27 cellular contexts compared by ENCODE assay signal in genomic region chr18:32695534-32695933, GRCh38.
DNase-seq lines count a peak whose midpoint lies in the region; FAIRE-seq and TF ChIP-seq lines count a peak whose summit lies in the region.
"Had no signal": no experiment of that assay in that cellular context is flagged by ENCODE, and none has a peak within 500 bp of the region (broad histone marks: within the 10 kb centered on the region; RNA-seq: fewer than 3 reads in every experiment).

No MANE protein-coding gene starts in this region.

- H3K4me2 ChIP-seq in Karpas-422 (ENCODE audit: low read depth, low read length, poor library complexity, severe bottlenecking) (peak overlapping the region; percentile 10), PC-9 (no peak overlapping the region)
- H3K4me2 ChIP-seq: A549, SK-N-SH had no signal

- H3K79me2 ChIP-seq in Karpas-422 (ENCODE audit: low read length) (no peaks in the 10 kb centered on the region), PC-9 (ENCODE audit: low read depth) (no peaks in the 10 kb centered on the region)

- POLR2A ChIA-PET in A673 (lab: Charles Lee; ENCODE audit: low non-redundant PET) = no interaction called here
- POLR2A ChIA-PET in PC-9 (lab: Charles Lee; ENCODE audit: unreplicated experiment) = no interaction called here

- no peaks in the 10 kb centered on the region for H3K36me3 ChIP-seq in Karpas-422 (ENCODE audit: insufficient read depth, low read length)
- no peaks in the 10 kb centered on the region for H3K36me3 ChIP-seq in bronchial epithelial cell (ENCODE audit: control insufficient read depth, insufficient read depth, low read length)
- H3K36me3 ChIP-seq in A673 (ENCODE audit: insufficient read depth, low read length, poor library complexity, severe bottlenecking) = no peaks in the 10 kb centered on the region
- no peaks in the 10 kb centered on the region for H3K36me3 ChIP-seq in PC-9 (ENCODE audit: low read depth)

- no peak overlapping the region for H3K4me3 ChIP-seq in GM12865 (ENCODE audit: low read depth, low read length)
- no peak overlapping the region for H3K4me3 ChIP-seq in Karpas-422 (ENCODE audit: low read length)
- H3K4me3 ChIP-seq in bronchial epithelial cell (ENCODE audit: low read depth, low read length) = no peak overlapping the region
- H3K4me3 ChIP-seq in A673 (ENCODE audit: low read depth, low read length, poor library complexity, severe bottlenecking) = no peak overlapping the region
- H3K4me3 ChIP-seq in PC-9 = no peak overlapping the region
- H3K4me3 ChIP-seq: A549, K562 had no signal

- intact Hi-C loops in A673 (cut with micrococcal nuclease; ENCODE audit: unreplicated experiment) = no loop called here
- intact Hi-C loops in PC-9 (cut with micrococcal nuclease; ENCODE audit: unreplicated experiment) = no loop called here

- H3K4me1 ChIP-seq in Karpas-422 (ENCODE audit: low read length) (peaks cover 60% of the 10 kb centered on the region), A673 (ENCODE audit: insufficient read depth, low read length, poor library complexity, severe bottlenecking) (no peaks in the 10 kb centered on the region), PC-9 (replicated peaks; ENCODE audit: insufficient read depth) (no peaks in the 10 kb centered on the region)
- H3K4me1 ChIP-seq: A549 had no signal

- H3K27me3 ChIP-seq in Karpas-422 (ENCODE audit: low read length) (no peaks in the 10 kb centered on the region), bronchial epithelial cell (ENCODE audit: control insufficient read depth, insufficient read depth, low read length) (no peaks in the 10 kb centered on the region), A673 (replicated peaks; ENCODE audit: insufficient read depth, low read depth, low read length, poor library complexity) (no peaks in the 10 kb centered on the region), PC-9 (ENCODE audit: insufficient read depth, low read depth) (no peaks in the 10 kb centered on the region)

- peak; percentile 4 for DNase-seq in GM12865 (ENCODE audit: low read depth)
- DNase-seq in Karpas-422 = no peak
- DNase-seq in bronchial epithelial cell (ENCODE audit: low read depth) = peak; percentile 76
- DNase-seq in myocyte (ENCODE audit: low read depth) = peak; percentile 40
- no peak for DNase-seq in NCI-H1930 (lab: John Stamatoyannopoulos, UW)
- DNase-seq in A673 (ENCODE audit: low spot score) = no peak
- DNase-seq in PC-9 = no peak
- DNase-seq: Calu3; CD8-positive, alpha-beta memory T cell; DND-41; MM.1S; NCI-H1048; NCI-H1417 treated with DMSO at 0.1 percent for 48 hours; NCI-H1694 treated with DMSO at 0.1 percent for 48 hours; NCI-H2081 treated with DMSO at 0.1 percent for 48 hours; NCI-H2171; NCI-H226; NCI-H510A; NCI-H69; SK-N-SH; SW 1271 had no signal

- TF ChIP-seq CTCF in GM12865 (IDR thresholded peaks at IDR 0.05; ENCODE audit: insufficient read depth, low read depth, low read length, missing control alignments) (no peak), bronchial epithelial cell (IDR thresholded peaks at IDR 0.05; ENCODE audit: insufficient read depth, low read length, severe bottlenecking) (no peak), A673 (conservative IDR thresholded peaks at IDR 0.05; ENCODE audit: low read depth, low read length) (no peak), PC-9 (conservative IDR thresholded peaks at IDR 0.05) (no peak)

- FAIRE-seq in bronchial epithelial cell (lab: Jason Lieb, UNC) = no peak
- FAIRE-seq: A549, GM19239, H54, HTR-8/SVneo, K562, RCC 7860 had no signal

- no peak overlapping the region for H3K9ac ChIP-seq in Karpas-422 (ENCODE audit: low read length)
- H3K9ac ChIP-seq: SK-N-SH had no signal

- no peak overlapping the region for H2AFZ ChIP-seq in Karpas-422 (ENCODE audit: low read length)
- H2AFZ ChIP-seq in PC-9 = no peak overlapping the region

- H3K9me2 ChIP-seq in Karpas-422 (replicated peaks; ENCODE audit: insufficient read depth, low read length) (no peaks in the 10 kb centered on the region), PC-9 (ENCODE audit: insufficient read depth) (no peaks in the 10 kb centered on the region)
- H3K9me2 ChIP-seq: SK-N-SH had no signal

- no peaks in the 10 kb centered on the region for H3K9me3 ChIP-seq in Karpas-422 (ENCODE audit: low read length)
- no peaks in the 10 kb centered on the region for H3K9me3 ChIP-seq in A673 (ENCODE audit: low read depth, low read length, poor library complexity, severe bottlenecking)
- no peaks in the 10 kb centered on the region for H3K9me3 ChIP-seq in PC-9 (ENCODE audit: insufficient read depth, low read depth)
- H3K9me3 ChIP-seq: A549, SK-N-SH had no signal

- BruUV-seq in A673 (replicated peaks; lab: Mats Ljungman, UMichigan) = no TSS peak
- no TSS peak for BruUV-seq in PC-9 (replicated peaks; lab: Mats Ljungman, UMichigan)

- CTCF ChIA-PET in A673 (lab: Charles Lee) = no interaction called here
- CTCF ChIA-PET in PC-9 (lab: Charles Lee) = no interaction called here

- H3F3A ChIP-seq in PC-9 (ENCODE audit: insufficient read depth, low read depth) = no peaks in the 10 kb centered on the region

- H4K20me1 ChIP-seq in Karpas-422 (ENCODE audit: insufficient read depth, low read depth, low read length) = no peaks in the 10 kb centered on the region
- no peaks in the 10 kb centered on the region for H4K20me1 ChIP-seq in PC-9 (ENCODE audit: insufficient read depth)

- peak overlapping the region; percentile 62 for H3K27ac ChIP-seq in Karpas-422 (ENCODE audit: low read length)
- H3K27ac ChIP-seq in A673 (ENCODE audit: low read depth, low read length, poor library complexity, severe bottlenecking) = no peak overlapping the region
- no peak overlapping the region for H3K27ac ChIP-seq in PC-9
- H3K27ac ChIP-seq: A549 had no signal

Comparison
In these comparisons a context has a peak if more than half of its experiments do, and no peak if none do; other contexts are left out.
1. DNase-seq: peak in GM12865 (single experiment), bronchial epithelial cell (single experiment) and myocyte (single experiment); none in Karpas-422 (single experiment), NCI-H1930 (0 of 2), A673 (single experiment) and PC-9 (0 of 2).